In genomic region chr5:147906326-147907095, GRCh38 we compare ENCODE assay signal across 15 cellular contexts. TPM values are rescaled to one million over a fixed set of nuclear protein-coding genes. Genes with fewer than 3 reads are reported as not detected.
DNase-seq lines count a peak whose midpoint lies in the region; ATAC-seq and TF ChIP-seq lines count a peak whose summit lies in the region.
"Had no signal": no experiment of that assay in that cellular context is flagged by ENCODE, and none has a peak within 500 bp of the region (broad histone marks: within the 10 kb centered on the region; RNA-seq: fewer than 3 reads in every experiment).

Gene C5orf46, minus strand, starts transcription at chr5:147906538. Its CDS starts 37 bp downstream, at chr5:147906501.

- H3K27ac Mint-ChIP-seq in Calu3 (ENCODE audit: unreplicated experiment), result peak within 1 kb of the TSS; percentile 83
- H3K27ac Mint-ChIP-seq in mesothelial cell of epicardium, result peak within 1 kb of the TSS; percentile 66

- CTCF ChIA-PET in Calu3 (lab: Charles Lee) (interaction anchor here (1.1 kb wide), 1 partner anchor 23 kb away, joined by 3 read pairs; no protein-coding TSS in a partner anchor), RWPE1 (lab: Yijun Ruan, JAX) (interaction anchor here (0.6 kb wide), 2 partner anchors 18 to 534 kb away, joined by 3 to 4 read pairs; no protein-coding TSS in a partner anchor)

- H3K9me3 Mint-ChIP-seq in Calu3 (ENCODE audit: low read depth, unreplicated experiment) (no peaks in the 10 kb centered on the region), mesothelial cell of epicardium (no peaks in the 10 kb centered on the region)

- TF ChIP-seq CTCF in Calu3 (IDR thresholded peaks at IDR 0.05; ENCODE audit: unreplicated experiment) (no peak), RWPE1 (conservative IDR thresholded peaks at IDR 0.05; ENCODE audit: low read depth) (no peak), mesothelial cell of epicardium (IDR thresholded peaks at IDR 0.05; ENCODE audit: unreplicated experiment) (no peak), ovary (IDR thresholded peaks at IDR 0.05) (no peak)

- BruUV-seq in Calu3 (replicated peaks; lab: Mats Ljungman, UMichigan), result no TSS peak

- TF ChIP-seq EP300 in ovary (IDR thresholded peaks at IDR 0.05), result no peak

- intact Hi-C loops in Calu3 (cut with micrococcal nuclease; ENCODE audit: unreplicated experiment) (no loop called here), ovary (cut with DNase I) (no loop called here)

- no peaks in the 10 kb centered on the region for H3K36me3 Mint-ChIP-seq in Calu3 (ENCODE audit: insufficient read depth, unreplicated experiment)
- no peaks in the 10 kb centered on the region for H3K36me3 Mint-ChIP-seq in mesothelial cell of epicardium

- POLR2A ChIA-PET in RWPE1 (lab: Yijun Ruan, JAX; ENCODE audit: low non-redundant PET), result no interaction called here

- H3K4me3 Mint-ChIP-seq in Calu3 (ENCODE audit: low read depth, unreplicated experiment) (peak within 1 kb of the TSS; percentile 34), mesothelial cell of epicardium (no peak within 1 kb of the TSS)

- DNase-seq in Calu3 (peak; percentile 29), RWPE1 (ENCODE audit: low spot score) (peak; percentile 59), epithelial cell of prostate (ENCODE audit: low read depth, low spot score) (peak; percentile 39), mesothelial cell of epicardium (ENCODE audit: low spot score in 2 of 2, unreplicated experiment in 2 of 2) (no peak), ovary (no peak), NCI-H1436 (lab: John Stamatoyannopoulos, UW) (no peak)
- DNase-seq: activated naive CD4-positive, alpha-beta T cell treated with Interleukin-2 at 50 U/mL for 16 hours; left cardiac atrium; NCI-H187 treated with DMSO at 0.1 percent for 48 hours had no signal

- H3K36me3 ChIP-seq in ovary, result no peaks in the 10 kb centered on the region
- H3K36me3 ChIP-seq: BLaER1 treated with 17β-estradiol and CSF1 and Interleukin-3, amounts not matched to agents 10 nM and 100 nM; vagina had no signal

- no peaks in the 10 kb centered on the region for H3K4me1 ChIP-seq in ovary (ENCODE audit: insufficient read depth)
- H3K4me1 ChIP-seq: BLaER1 treated with 17β-estradiol and CSF1 and Interleukin-3, amounts not matched to agents 10 nM and 100 nM; vagina had no signal

- no peak for TF ChIP-seq POLR2A in ovary (IDR thresholded peaks at IDR 0.05)

- H3K4me1 Mint-ChIP-seq in Calu3 (ENCODE audit: low read depth, unreplicated experiment) (peaks cover 22% of the 10 kb centered on the region), mesothelial cell of epicardium (peaks cover 26% of the 10 kb centered on the region)

- WGBS in ovary, 3 donors, result 59 to 70% (median 65%) methylated on average over 8 of the region's 8 CpGs

- H3K27me3 Mint-ChIP-seq in Calu3 (ENCODE audit: unreplicated experiment) (no peaks in the 10 kb centered on the region), mesothelial cell of epicardium (ENCODE audit: low read depth) (no peaks in the 10 kb centered on the region)

- no peak within 1 kb of the TSS for H3K4me3 ChIP-seq in ovary
- H3K4me3 ChIP-seq: BLaER1 treated with 17β-estradiol and CSF1 and Interleukin-3, amounts not matched to agents 10 nM and 100 nM; vagina had no signal

- no peak for ATAC-seq in GM21619 (IDR thresholded peaks at IDR 0.05; ENCODE audit: unreplicated experiment)
- no peak for ATAC-seq in GM21381 (IDR thresholded peaks at IDR 0.05; ENCODE audit: unreplicated experiment)
- ATAC-seq: activated CD4-positive, CD25-positive, alpha-beta regulatory T cell treated with anti-CD3 and anti-CD28 coated beads, Interleukin-2, amount 50 U/mL, for 24 hours had no signal

- H3K27ac ChIP-seq in RWPE1 (no peak within 1 kb of the TSS), epithelial cell of prostate (peak within 1 kb of the TSS; percentile 38), ovary (no peak within 1 kb of the TSS)
- H3K27ac ChIP-seq: BLaER1 treated with 17β-estradiol and CSF1 and Interleukin-3, amounts not matched to agents 10 nM and 100 nM; HL-60; vagina had no signal

- no peaks in the 10 kb centered on the region for H3K9me3 ChIP-seq in ovary
- H3K9me3 ChIP-seq: BLaER1 treated with 17β-estradiol and CSF1 and Interleukin-3, amounts not matched to agents 10 nM and 100 nM; vagina had no signal

- H3K27me3 ChIP-seq in ovary, result no peaks in the 10 kb centered on the region
- H3K27me3 ChIP-seq: vagina had no signal

RNA-seq across cellular contexts. Expression of gene C5orf46, which starts in this region (rescaled TPM):
- 0.97 TPM in 1 of 2 replicates, not detected in the other for total RNA-seq in Calu3 (2022)
- total RNA-seq in mesothelial cell of epicardium, result 0.42 to 0.59 TPM in 2 of 3 replicates, not detected in the other
- not detected for total RNA-seq in ovary
- polyA plus RNA-seq in ovary, result not detected
- total RNA-seq: vagina had no signal

Comparison
In these comparisons a context has a peak if more than half of its experiments do, and no peak if none do; other contexts are left out.
1. Peak in DNase-seq in Calu3; RNA of the gene not detected or under 1 TPM.
2. DNase-seq: peak in RWPE1 (single experiment) and epithelial cell of prostate (single experiment); none in mesothelial cell of epicardium (0 of 2), ovary (0 of 5) and NCI-H1436 (single experiment).